28 cellular contexts compared by ENCODE assay signal in genomic region chr3:117200962-117201361, GRCh38.
"Had no signal": no experiment of that assay in that cellular context is flagged by ENCODE, and none has a peak within 500 bp of the region (broad histone marks: within the 10 kb centered on the region; RNA-seq: fewer than 3 reads in every experiment).

No MANE protein-coding gene starts in this region.

- H3K27ac ChIP-seq: brain microvascular endothelial cell, coronary artery, WERI-Rb-1 had no signal

- ATAC-seq: activated CD4-positive, CD25-positive, alpha-beta regulatory T cell treated with anti-CD3 and anti-CD28 coated beads, Interleukin-2, amount 50 U/mL, for 24 hours; activated CD8-positive, alpha-beta T cell treated with anti-CD3 and anti-CD28 coated beads for 36 hours; activated T-cell treated with anti-CD3 and anti-CD28 coated beads, Interleukin-2, amount 50 U/mL, for 4 hours; activated T-helper 17 cell treated with anti-CD3 and anti-CD28 coated beads, Interleukin-2, amount 50 U/mL, for 72 hours; esophagus mucosa; T-helper 17 cell had no signal

- H3K27me3 ChIP-seq: brain microvascular endothelial cell had no signal

- FAIRE-seq: astrocyte, bronchial epithelial cell, endometrium, frontal cortex had no signal

- H3K4me3 ChIP-seq: coronary artery had no signal

- DNase-seq: activated B cell treated with CpG ODN at 0.5 μM for 24 hours; activated CD4-positive, alpha-beta T cell treated with anti-CD3 and anti-CD28 coated beads for 48 hours; activated CD4-positive, alpha-beta T cell treated with anti-CD3 and anti-CD28 coated beads, Interleukin-2, amount 50 U/mL, for 1 hour; activated CD4-positive, alpha-beta T cell treated with anti-CD3 and anti-CD28 coated beads, Interleukin-2, amount 50 U/mL, for 48 hours; activated CD8-positive, alpha-beta memory T cell treated with anti-CD3 and anti-CD28 coated beads for 24 hours; activated CD8-positive, alpha-beta T cell treated with anti-CD3 and anti-CD28 coated beads for 36 hours; activated effector memory CD4-positive, alpha-beta T cell treated with Interleukin-2 at 50 U/mL for 16 hours; activated gamma-delta T cell treated with Interleukin-2 at 50 U/mL for 16 hours; activated naive CD4-positive, alpha-beta T cell treated with anti-CD3 and anti-CD28 coated beads, Interleukin-2, amount 50 U/mL, for 16 hours; activated naive CD4-positive, alpha-beta T cell treated with Interleukin-2 at 50 U/mL for 16 hours; activated T-cell treated with anti-CD3 and anti-CD28 coated beads, Interleukin-2, amount 50 U/mL, for 4 hours; amniotic stem cell; anterior cingulate cortex; brain microvascular endothelial cell; effector CD8-positive, alpha-beta T cell; foreskin fibroblast; head of caudate nucleus; T-helper 17 cell; T1000; WERI-Rb-1 had no signal

- H3K36me3 ChIP-seq: brain microvascular endothelial cell, WERI-Rb-1 had no signal
